In genomic region chrX:77785746-77786548, GRCh38 we compare ENCODE assay signal across 1 cellular context.
TF ChIP-seq lines count a peak whose summit lies in the region.

Gene ATRX, minus strand, starts transcription at chrX:77786216. Its CDS starts 215 bp downstream, at chrX:77786001.

TF ChIP-seq in HepG2, 621 proteins besides CTCF, POLR2A, EP300 and RAD21 (continued from another document):
- TF ChIP-seq ZNF574 (CRISPR knock-in tag; IDR thresholded peaks at IDR 0.05) (peak; percentile 61), HOXA3 (CRISPR knock-in tag; IDR thresholded peaks at IDR 0.05) (peak; percentile 73; the same call in 1 of the 2 replicates), ZNF331 (CRISPR knock-in tag; IDR thresholded peaks at IDR 0.05) (0 out of 2 replicates have a peak, but pooled peaks have one; percentile 30), HIC2 (CRISPR knock-in tag; IDR thresholded peaks at IDR 0.05; ENCODE audit: low read depth) (no peak), KDM2A (CRISPR knock-in tag; IDR thresholded peaks at IDR 0.05; ENCODE audit: borderline replicate concordance, low read depth) (peak; percentile 20; the same call in 1 of the 2 replicates), NFYB (CRISPR knock-in tag; IDR thresholded peaks at IDR 0.05) (peak; percentile 75), SP2 (CRISPR knock-in tag; IDR thresholded peaks at IDR 0.05) (peak; percentile 62; the same call in 1 of the 2 replicates)
